5 cellular contexts compared by ENCODE assay signal in genomic region chr5:118681655-118682054, GRCh38.
"Had no signal": no experiment of that assay in that cellular context is flagged by ENCODE, and none has a peak within 500 bp of the region (broad histone marks: within the 10 kb centered on the region; RNA-seq: fewer than 3 reads in every experiment).

No MANE protein-coding gene starts in this region.

- FAIRE-seq: HTR-8/SVneo, K562 had no signal

- H3K4me3 ChIP-seq: K562 had no signal

- H3K27ac ChIP-seq: HL-60 had no signal

- DNase-seq: IMR-90, KBM-7 had no signal

- ATAC-seq: K562 had no signal
